Comparison of ENCODE assay signal across 8 cellular contexts in the genomic region with DNA sequence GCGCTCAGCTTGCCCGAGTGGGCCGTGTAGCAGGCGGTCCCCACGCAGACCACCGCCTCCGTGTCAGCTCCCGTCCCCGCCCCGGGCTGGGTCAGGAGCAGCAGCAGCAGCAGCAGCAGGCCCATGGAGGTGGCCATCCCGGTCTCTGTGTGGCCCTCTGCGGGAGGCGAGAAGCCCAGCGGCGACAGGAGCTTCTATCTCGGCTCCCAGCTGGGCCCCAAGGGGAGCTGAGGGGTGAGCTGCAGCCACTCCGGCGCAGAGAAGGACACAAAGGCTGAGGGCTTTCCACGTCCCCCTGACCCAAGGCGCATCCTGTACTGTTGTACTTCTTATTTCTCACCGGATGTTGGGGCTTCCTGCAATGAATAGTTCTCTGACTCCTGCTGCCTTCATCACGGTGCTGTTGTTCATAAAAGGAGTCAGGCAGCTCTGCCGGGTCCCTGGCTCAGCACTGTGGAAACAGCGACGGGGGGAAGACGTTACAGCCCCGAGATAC. TPM values are rescaled to one million over a fixed set of nuclear protein-coding genes. Genes with fewer than 3 reads are reported as not detected.
DNase-seq lines count a peak whose midpoint lies in the region.

A gene with protein sequence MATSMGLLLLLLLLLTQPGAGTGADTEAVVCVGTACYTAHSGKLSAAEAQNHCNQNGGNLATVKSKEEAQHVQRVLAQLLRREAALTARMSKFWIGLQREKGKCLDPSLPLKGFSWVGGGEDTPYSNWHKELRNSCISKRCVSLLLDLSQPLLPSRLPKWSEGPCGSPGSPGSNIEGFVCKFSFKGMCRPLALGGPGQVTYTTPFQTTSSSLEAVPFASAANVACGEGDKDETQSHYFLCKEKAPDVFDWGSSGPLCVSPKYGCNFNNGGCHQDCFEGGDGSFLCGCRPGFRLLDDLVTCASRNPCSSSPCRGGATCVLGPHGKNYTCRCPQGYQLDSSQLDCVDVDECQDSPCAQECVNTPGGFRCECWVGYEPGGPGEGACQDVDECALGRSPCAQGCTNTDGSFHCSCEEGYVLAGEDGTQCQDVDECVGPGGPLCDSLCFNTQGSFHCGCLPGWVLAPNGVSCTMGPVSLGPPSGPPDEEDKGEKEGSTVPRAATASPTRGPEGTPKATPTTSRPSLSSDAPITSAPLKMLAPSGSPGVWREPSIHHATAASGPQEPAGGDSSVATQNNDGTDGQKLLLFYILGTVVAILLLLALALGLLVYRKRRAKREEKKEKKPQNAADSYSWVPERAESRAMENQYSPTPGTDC (minus strand): TSS at position 269 of the 496 bp plus-strand sequence. CDS start 132 bp downstream, at position 137.

- DNase-seq in activated T-cell treated with anti-CD3 and anti-CD28 coated beads, Interleukin-2, amount 50 U/mL, for 24 hours, result peak; percentile 44
- DNase-seq in activated T-cell treated with anti-CD3 and anti-CD28 coated beads for 4 hours (no peak), left kidney (ENCODE audit: low read depth, low spot score) (peak; percentile 45), COLO829 (ENCODE audit: low spot score) (no peak), NCI-H1092 (lab: John Stamatoyannopoulos, UW) (no peak), NCI-H2227 (lab: John Stamatoyannopoulos, UW; ENCODE audit: unreplicated experiment) (no peak)
- DNase-seq in activated T-cell treated with anti-CD3 and anti-CD28 coated beads, Interleukin-2, amount 50 U/mL, for 48 hours, result peak; percentile 44 to 46

- no peaks in the 10 kb centered on the region for H3K9me3 Mint-ChIP-seq in activated T-cell treated with anti-CD3 and anti-CD28 coated beads, Interleukin-2, amount 50 U/mL, for 24 hours

- H3K27ac ChIP-seq in temporal lobe (ENCODE audit: low read depth, low read length), result peak within 1 kb of the TSS; percentile 40

- H3K27ac Mint-ChIP-seq in activated T-cell treated with anti-CD3 and anti-CD28 coated beads, Interleukin-2, amount 50 U/mL, for 24 hours, result peak within 1 kb of the TSS; percentile 74

- peak within 1 kb of the TSS; percentile 57 for H3K4me3 Mint-ChIP-seq in activated T-cell treated with anti-CD3 and anti-CD28 coated beads, Interleukin-2, amount 50 U/mL, for 24 hours

- no peaks in the 10 kb centered on the region for H3K36me3 Mint-ChIP-seq in activated T-cell treated with anti-CD3 and anti-CD28 coated beads, Interleukin-2, amount 50 U/mL, for 24 hours (ENCODE audit: low read depth)

- peaks cover 3% of the 10 kb centered on the region for H3K27me3 Mint-ChIP-seq in activated T-cell treated with anti-CD3 and anti-CD28 coated beads, Interleukin-2, amount 50 U/mL, for 24 hours

- peaks cover 7% of the 10 kb centered on the region for H3K4me1 Mint-ChIP-seq in activated T-cell treated with anti-CD3 and anti-CD28 coated beads, Interleukin-2, amount 50 U/mL, for 24 hours (ENCODE audit: low read depth)

RNA-seq across cellular contexts. Expression of the gene that starts here (rescaled TPM):
- total RNA-seq in temporal lobe, result 11.3 TPM

Comparison
In these comparisons a context has a peak if more than half of its experiments do, and no peak if none do; other contexts are left out.
1. DNase-seq: peak in activated T-cell treated with anti-CD3 and anti-CD28 coated beads, Interleukin-2, amount 50 U/mL, for 24 hours (single experiment), activated T-cell treated with anti-CD3 and anti-CD28 coated beads, Interleukin-2, amount 50 U/mL, for 48 hours (2 of 2) and left kidney (single experiment); none in activated T-cell treated with anti-CD3 and anti-CD28 coated beads for 4 hours (single experiment), COLO829 (single experiment), NCI-H1092 (single experiment) and NCI-H2227 (single experiment).